ENCODE assay signal across 12 cellular contexts in the genomic region with DNA sequence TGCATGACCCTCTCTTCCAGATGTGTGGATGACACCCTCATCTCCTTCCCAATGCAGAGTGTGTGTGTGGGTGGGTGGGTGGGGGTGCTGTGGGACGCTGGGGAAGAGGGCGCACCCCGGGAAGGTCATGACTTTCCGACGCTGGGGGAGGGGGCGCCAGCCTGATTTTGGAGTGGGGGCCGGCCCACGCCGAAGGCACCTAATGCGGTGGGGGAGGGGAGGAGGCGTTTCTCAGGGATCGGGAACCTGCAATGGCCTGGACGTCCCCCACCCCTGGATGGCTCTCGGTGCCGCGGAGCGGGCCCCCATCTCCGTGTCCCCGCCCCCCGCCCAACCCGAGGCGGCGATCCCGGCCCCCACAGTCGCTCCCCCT. TPM values are rescaled to one million over a fixed set of nuclear protein-coding genes. Genes with fewer than 3 reads are reported as not detected.
DNase-seq lines count a peak whose midpoint lies in the region; ATAC-seq and TF ChIP-seq lines count a peak whose summit lies in the region.
"Had no signal": no experiment of that assay in that cellular context is flagged by ENCODE, and none has a peak within 500 bp of the region (broad histone marks: within the 10 kb centered on the region; RNA-seq: fewer than 3 reads in every experiment).

No MANE protein-coding gene starts in this region.

- H2AFZ ChIP-seq in neural progenitor cell (replicated peaks), result no peak overlapping the region

- CTCF ChIA-PET in A673 (lab: Charles Lee), result no interaction called here
- CTCF ChIA-PET in HEK293 (lab: Yijun Ruan, JAX), result interaction anchor here (0.8 to 1.3 kb wide), 4 partner anchors 10 to 14 kb away, joined by 4 to 6 read pairs (median 5); no protein-coding TSS in a partner anchor

- no peak for TF ChIP-seq CTCF in A673 (conservative IDR thresholded peaks at IDR 0.05; ENCODE audit: low read depth, low read length)
- TF ChIP-seq CTCF in HEK293 (tag by site-specific recombination; IDR thresholded peaks at IDR 0.05), result no peak
- no peak for TF ChIP-seq CTCF in neural progenitor cell (IDR thresholded peaks at IDR 0.05)

- H3K79me2 ChIP-seq in neural progenitor cell (ENCODE audit: low read depth), result no peaks in the 10 kb centered on the region

- DNase-seq in A673 (ENCODE audit: low spot score), result no peak
- DNase-seq in central memory CD8-positive, alpha-beta T cell (ENCODE audit: low spot score in 2 of 2), result no peak
- DNase-seq in neural progenitor cell (ENCODE audit: low spot score), result peak; percentile 44
- no peak for DNase-seq in NCI-H2171 treated with DMSO at 0.1 percent for 48 hours (lab: John Stamatoyannopoulos, UW)
- no peak for DNase-seq in stimulated activated CD4-positive, alpha-beta T cell treated with anti-CD3 and anti-CD28 coated beads, Interleukin-2, amount 100 ng/mL, for 48 hours
- DNase-seq: activated CD4-positive, alpha-beta T cell treated with anti-CD3 and anti-CD28 coated beads for 1 hour; activated naive CD4-positive, alpha-beta T cell treated with Interleukin-2 at 50 U/mL for 16 hours; RPMI8226; upper lobe of right lung had no signal

- H3K9me3 ChIP-seq in A673 (ENCODE audit: low read depth, low read length, poor library complexity, severe bottlenecking) (no peaks in the 10 kb centered on the region), HEK293 (ENCODE audit: control insufficient read depth, insufficient read depth, low read depth, low read length) (no peaks in the 10 kb centered on the region), neural progenitor cell (ENCODE audit: low read depth) (no peaks in the 10 kb centered on the region)
- H3K9me3 ChIP-seq: upper lobe of right lung had no signal

- no peaks in the 10 kb centered on the region for H3K36me3 ChIP-seq in A673 (ENCODE audit: insufficient read depth, low read length, poor library complexity, severe bottlenecking)
- no peaks in the 10 kb centered on the region for H3K36me3 ChIP-seq in HEK293 (ENCODE audit: control insufficient read depth in 2 of 2, insufficient read depth in 1 of 2, low read length in 2 of 2)
- H3K36me3 ChIP-seq in neural progenitor cell, result no peaks in the 10 kb centered on the region
- H3K36me3 ChIP-seq: upper lobe of right lung had no signal

- peaks cover 37% of the 10 kb centered on the region for H3F3A ChIP-seq in neural progenitor cell (ENCODE audit: low read depth)

- no peak for ATAC-seq in central memory CD8-positive, alpha-beta T cell (replicated peaks; ENCODE audit: extremely low read depth, poor library complexity, severe bottlenecking)
- ATAC-seq in HG03175 (IDR thresholded peaks at IDR 0.05; ENCODE audit: unreplicated experiment), result no peak
- ATAC-seq in HG03565 (IDR thresholded peaks at IDR 0.05; ENCODE audit: unreplicated experiment), result no peak

- H3K4me1 ChIP-seq in A673 (ENCODE audit: insufficient read depth, low read length, poor library complexity, severe bottlenecking), result no peaks in the 10 kb centered on the region
- peaks cover 7% of the 10 kb centered on the region; the same call in 1 of the 2 replicates for H3K4me1 ChIP-seq in HEK293 (ENCODE audit: control insufficient read depth, insufficient read depth, low read length)
- peaks cover 19% of the 10 kb centered on the region for H3K4me1 ChIP-seq in neural progenitor cell

- H3K9ac ChIP-seq in neural progenitor cell, result no peak overlapping the region

- H4K20me1 ChIP-seq in neural progenitor cell (ENCODE audit: low read depth), result peaks cover 93% of the 10 kb centered on the region

- BruUV-seq in A673 (replicated peaks; lab: Mats Ljungman, UMichigan), result no TSS peak

- H3K4me2 ChIP-seq in neural progenitor cell, result peak overlapping the region; percentile 100

- H3K27me3 ChIP-seq in A673 (replicated peaks; ENCODE audit: insufficient read depth, low read depth, low read length, poor library complexity) (peaks cover 18% of the 10 kb centered on the region), neural progenitor cell (peaks cover 93% of the 10 kb centered on the region)

- H3K27me3 Mint-ChIP-seq in central memory CD8-positive, alpha-beta T cell, result peaks cover 94% of the 10 kb centered on the region
- H3K27me3 Mint-ChIP-seq in neural progenitor cell (ENCODE audit: insufficient read depth, low read depth), result peaks cover 37% of the 10 kb centered on the region

- H3K4me1 Mint-ChIP-seq in central memory CD8-positive, alpha-beta T cell, result peaks cover 6% of the 10 kb centered on the region
- peaks cover 28% of the 10 kb centered on the region for H3K4me1 Mint-ChIP-seq in neural progenitor cell

- no peak overlapping the region for H3K27ac Mint-ChIP-seq in central memory CD8-positive, alpha-beta T cell (ENCODE audit: low read depth)
- no peak overlapping the region for H3K27ac Mint-ChIP-seq in neural progenitor cell

- POLR2A ChIA-PET in A673 (lab: Charles Lee; ENCODE audit: low non-redundant PET) (no interaction called here), HEK293 (lab: Yijun Ruan, JAX) (interaction anchor here (1.0 kb wide), 1 partner anchor 14 kb away, joined by 6 read pairs; no protein-coding TSS in a partner anchor)

- intact Hi-C loops in A673 (cut with micrococcal nuclease; ENCODE audit: unreplicated experiment), result no loop called here

- H3K4me3 ChIP-seq in A673 (ENCODE audit: low read depth, low read length, poor library complexity, severe bottlenecking) (peak overlapping the region; percentile 15), HEK293 (ENCODE audit: low read depth, low read length) (peak overlapping the region; percentile 37), neural progenitor cell (peak overlapping the region; percentile 72)
- H3K4me3 ChIP-seq: upper lobe of right lung had no signal

- H3K9me3 Mint-ChIP-seq in central memory CD8-positive, alpha-beta T cell, result no peaks in the 10 kb centered on the region
- H3K9me3 Mint-ChIP-seq in neural progenitor cell, result no peaks in the 10 kb centered on the region

- H3K4me3 Mint-ChIP-seq in central memory CD8-positive, alpha-beta T cell, result peak overlapping the region; percentile 33
- peak overlapping the region; percentile 80 for H3K4me3 Mint-ChIP-seq in neural progenitor cell

- H3K36me3 Mint-ChIP-seq in central memory CD8-positive, alpha-beta T cell (ENCODE audit: insufficient read depth), result peaks cover 2% of the 10 kb centered on the region
- H3K36me3 Mint-ChIP-seq in neural progenitor cell, result no peaks in the 10 kb centered on the region

- H3K27ac ChIP-seq in A673 (ENCODE audit: low read depth, low read length, poor library complexity, severe bottlenecking) (no peak overlapping the region), HEK293 (ENCODE audit: extremely low read depth, low read depth, low read length) (no peak overlapping the region), neural progenitor cell (no peak overlapping the region)
- H3K27ac ChIP-seq: upper lobe of right lung had no signal

TF ChIP-seq in HEK293, 187 proteins besides CTCF, POLR2A, EP300 and RAD21:
- TF ChIP-seq, protein P1, sequence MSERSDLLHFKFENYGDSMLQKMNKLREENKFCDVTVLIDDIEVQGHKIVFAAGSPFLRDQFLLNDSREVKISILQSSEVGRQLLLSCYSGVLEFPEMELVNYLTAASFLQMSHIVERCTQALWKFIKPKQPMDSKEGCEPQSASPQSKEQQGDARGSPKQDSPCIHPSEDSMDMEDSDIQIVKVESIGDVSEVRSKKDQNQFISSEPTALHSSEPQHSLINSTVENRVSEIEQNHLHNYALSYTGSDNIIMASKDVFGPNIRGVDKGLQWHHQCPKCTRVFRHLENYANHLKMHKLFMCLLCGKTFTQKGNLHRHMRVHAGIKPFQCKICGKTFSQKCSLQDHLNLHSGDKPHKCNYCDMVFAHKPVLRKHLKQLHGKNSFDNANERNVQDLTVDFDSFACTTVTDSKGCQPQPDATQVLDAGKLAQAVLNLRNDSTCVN (tag by site-specific recombination; optimal IDR thresholded peaks at IDR 0.05), result peak; percentile 34
- no peak for TF ChIP-seq ZNF658 (tag by site-specific recombination; IDR thresholded peaks at IDR 0.05)
- TF ChIP-seq ZFHX2 (tag by site-specific recombination; conservative IDR thresholded peaks at IDR 0.05), result peak; percentile 56; the same call in 1 of the 2 replicates
TF ChIP-seq in HEK293: peak in this region for 2.

RNA-seq across cellular contexts. Expression of a gene that starts 33.5 kb away (rescaled TPM):
- 1.6 and 3.5 TPM in 2 replicates for total RNA-seq in A673 (2021)
- total RNA-seq in neural progenitor cell (ENCODE audit: low replicate concordance), result 3.8 and 15.6 TPM in 2 replicates

Comparison
In these comparisons a context has a peak if more than half of its experiments do, and no peak if none do; other contexts are left out.
1. H3K4me3 ChIP-seq: peak in every context shown above with its lines; median percentile 72 in neural progenitor cell; 37 in HEK293; 15 in A673.